22 cellular contexts compared by ENCODE assay signal in the genomic region with DNA sequence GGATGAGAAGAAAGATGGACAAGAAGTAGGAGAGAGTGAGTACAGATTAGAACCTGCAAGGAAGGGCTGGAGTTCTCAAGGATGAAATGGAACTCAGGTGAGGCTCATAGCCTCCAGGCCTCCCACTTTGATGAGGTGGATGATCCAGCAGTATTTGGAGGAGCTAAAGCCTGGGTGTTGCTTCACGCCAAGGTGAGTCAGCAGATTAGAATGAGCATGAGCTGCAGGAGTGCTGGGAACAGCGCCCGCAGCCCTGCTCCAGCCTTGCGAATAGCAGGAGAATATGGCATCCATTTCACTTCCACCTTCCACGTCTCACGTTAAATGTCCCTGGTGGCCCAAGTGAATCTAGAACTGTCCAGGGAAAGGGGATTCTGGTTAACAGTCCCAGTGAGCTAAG.
A peak's percentile ranks its signal among the peaks of the same experiment; 100 is the strongest.
DNase-seq lines count a peak whose midpoint lies in the region; ATAC-seq, FAIRE-seq and TF ChIP-seq lines count a peak whose summit lies in the region.
"Had no signal": no experiment of that assay in that cellular context is flagged by ENCODE, and none has a peak within 500 bp of the region (broad histone marks: within the 10 kb centered on the region; RNA-seq: fewer than 3 reads in every experiment).

No MANE protein-coding gene starts in this region.

- intact Hi-C loops in HCT116 (cut with micrococcal nuclease): no loop called here

- no peak overlapping the region for H2BK5ac ChIP-seq in mesenchymal stem cell (ENCODE audit: low read depth, low read length, poor library complexity, severe bottlenecking)

- H3K4ac ChIP-seq in mesenchymal stem cell (ENCODE audit: low read depth in 1 of 2, low read length in 2 of 2): no peak overlapping the region

- CTCF ChIA-PET in A549 (lab: Yijun Ruan, JAX) (no interaction called here), HCT116 (lab: Charles Lee) (no interaction called here)

- H3K79me1 ChIP-seq in mesenchymal stem cell (replicated peaks; ENCODE audit: low read length, poor library complexity, severe bottlenecking): no peaks in the 10 kb centered on the region

- H3K18ac ChIP-seq in mesenchymal stem cell (ENCODE audit: low read depth in 1 of 2, low read length in 2 of 2): no peak overlapping the region

- no TSS peak for BruUV-seq in HCT116 (replicated peaks; lab: Mats Ljungman, UMichigan)

- no peak overlapping the region for H2BK120ac ChIP-seq in mesenchymal stem cell (ENCODE audit: low read depth, low read length)

- H3K27me3 ChIP-seq in HCT116 (ENCODE audit: insufficient read depth, low read length): peaks cover 14% of the 10 kb centered on the region; the same call in 1 of the 2 replicates
- no peaks in the 10 kb centered on the region for H3K27me3 ChIP-seq in RWPE2 (ENCODE audit: insufficient read depth, poor library complexity, severe bottlenecking)
- H3K27me3 ChIP-seq in foreskin keratinocyte: no peaks in the 10 kb centered on the region
- H3K27me3 ChIP-seq in mesenchymal stem cell (ENCODE audit: control insufficient read depth in 1 of 2, insufficient read depth in 1 of 2, low read length in 2 of 2): no peaks in the 10 kb centered on the region
- H3K27me3 ChIP-seq: BLaER1 treated with 17β-estradiol and CSF1 and Interleukin-3, amounts not matched to agents 10 nM and 100 nM; right atrium auricular region; transverse colon had no signal

- H3K4me2 ChIP-seq in A549 (peak overlapping the region; percentile 37), HCT116 (ENCODE audit: low read length) (0 out of 2 replicates have a peak overlapping the region, but pooled peaks have one; percentile 14), mesenchymal stem cell (ENCODE audit: low read length, poor library complexity, severe bottlenecking) (no peak overlapping the region)
- H3K4me2 ChIP-seq: BLaER1 treated with 17β-estradiol and CSF1 and Interleukin-3, amounts not matched to agents 10 nM and 100 nM had no signal

- H3K36me3 ChIP-seq in HCT116 (ENCODE audit: control insufficient read depth in 1 of 2, insufficient read depth in 2 of 2, low read length in 2 of 2) (no peaks in the 10 kb centered on the region), RWPE2 (ENCODE audit: low read depth) (no peaks in the 10 kb centered on the region), mesenchymal stem cell (ENCODE audit: control insufficient read depth in 1 of 2, insufficient read depth in 2 of 2, low read depth in 1 of 2, low read length in 2 of 2) (no peaks in the 10 kb centered on the region)
- H3K36me3 ChIP-seq: BLaER1 treated with 17β-estradiol and CSF1 and Interleukin-3, amounts not matched to agents 10 nM and 100 nM; right atrium auricular region; transverse colon had no signal

- no peak overlapping the region for H4K8ac ChIP-seq in mesenchymal stem cell (ENCODE audit: low read length)

- H3K4me1 ChIP-seq in A549 (0 out of 3 replicates have a peak, but pooled peaks cover 7% of the 10 kb centered on the region), HCT116 (ENCODE audit: control insufficient read depth in 1 of 2, insufficient read depth in 2 of 2, low read length in 2 of 2) (peaks cover 0 to 7% of the 10 kb centered on the region in 2 experiments; a peak in 1 of 4 replicates), RWPE2 (ENCODE audit: insufficient read depth, poor library complexity, severe bottlenecking) (no peaks in the 10 kb centered on the region), foreskin keratinocyte (no peaks in the 10 kb centered on the region), mesenchymal stem cell (ENCODE audit: control insufficient read depth, insufficient read depth, low read depth, low read length) (no peaks in the 10 kb centered on the region)
- H3K4me1 ChIP-seq: BLaER1 treated with 17β-estradiol and CSF1 and Interleukin-3, amounts not matched to agents 10 nM and 100 nM; right atrium auricular region; transverse colon had no signal

- H2AFZ ChIP-seq in HCT116 (ENCODE audit: low read depth, low read length, poor library complexity, severe bottlenecking) (no peak overlapping the region), mesenchymal stem cell (ENCODE audit: low read depth, low read length) (no peak overlapping the region)

- TF ChIP-seq POLR2A in A549 (IDR thresholded peaks at IDR 0.05; ENCODE audit: low read length) (no peak), HCT116 (IDR thresholded peaks at IDR 0.05; ENCODE audit: borderline replicate concordance, extremely low read depth, insufficient read depth, insufficient read length) (no peak)

- no peak overlapping the region for H2BK15ac ChIP-seq in mesenchymal stem cell (ENCODE audit: low read depth, poor library complexity, severe bottlenecking)

- H4K91ac ChIP-seq in mesenchymal stem cell (ENCODE audit: low read length): no peak overlapping the region

- TF ChIP-seq RAD21 in A549 (conservative IDR thresholded peaks at IDR 0.05 in 1 of 2, IDR thresholded peaks at IDR 0.05 in 1 of 2): no peak
- TF ChIP-seq RAD21 in HCT116 (IDR thresholded peaks at IDR 0.05; ENCODE audit: low read depth): no peak

- FAIRE-seq in A549 (lab: Jason Lieb, UNC): no peak

- H2AK5ac ChIP-seq in mesenchymal stem cell (ENCODE audit: low read length, severe bottlenecking): no peak overlapping the region

- H3K9ac ChIP-seq in HCT116 (ENCODE audit: low read length) (no peak overlapping the region), mesenchymal stem cell (ENCODE audit: low read length) (no peak overlapping the region)
- H3K9ac ChIP-seq: BLaER1 treated with 17β-estradiol and CSF1 and Interleukin-3, amounts not matched to agents 10 nM and 100 nM had no signal

- H3K23ac ChIP-seq in mesenchymal stem cell (ENCODE audit: low read length in 2 of 2): no peak overlapping the region

- H3K4me3 ChIP-seq in A549 (no peak overlapping the region), HCT116 (replicated peaks in 1 of 2; ENCODE audit: low read depth in 1 of 2, low read length in 2 of 2) (no peak overlapping the region), RWPE2 (ENCODE audit: severe bottlenecking) (no peak overlapping the region), mesenchymal stem cell (ENCODE audit: insufficient read depth in 1 of 2, low read depth in 1 of 2, low read length in 2 of 2) (no peak overlapping the region)
- H3K4me3 ChIP-seq: BLaER1 treated with 17β-estradiol and CSF1 and Interleukin-3, amounts not matched to agents 10 nM and 100 nM; right atrium auricular region; transverse colon had no signal

- no peak overlapping the region for H3K14ac ChIP-seq in mesenchymal stem cell (ENCODE audit: low read length in 2 of 2)

- no peaks in the 10 kb centered on the region for H3K79me2 ChIP-seq in HCT116 (ENCODE audit: insufficient read depth, low read length)

- WGBS in A549 (ENCODE audit: missing lambda C conversion rate): 14% methylated on average over 6 of the region's 6 CpGs
- 96% methylated on average over 4 of the region's 6 CpGs for WGBS in mesenchymal stem cell

- ATAC-seq in A549 (peak; percentile 87 to 97), HCT116 (peak; percentile 53), RWPE2 (ENCODE audit: low read depth) (peak; percentile 77), foreskin keratinocyte (peak; percentile 69)
- ATAC-seq: activated CD8-positive, alpha-beta T cell treated with anti-CD3 and anti-CD28 coated beads for 36 hours; left colon; naive thymus-derived CD4-positive, alpha-beta T cell had no signal

- peak; percentile 11 to 44 for DNase-seq in A549 (ENCODE audit: low read depth in 1 of 2, low spot score in 1 of 2)
- DNase-seq in HCT116 (ENCODE audit: low read depth, low spot score): no peak
- peak; percentile 58 for DNase-seq in RWPE2 (ENCODE audit: low spot score)
- peak; percentile 65 to 81 for DNase-seq in foreskin keratinocyte
- DNase-seq in RPMI8226: no peak
- no peak for DNase-seq in NCI-H446 (lab: John Stamatoyannopoulos, UW)
- DNase-seq in mesenchymal stem cell: no peak
- DNase-seq in cerebellar cortex (ENCODE audit: low spot score): no peak
- DNase-seq: activated CD8-positive, alpha-beta T cell treated with anti-CD3 and anti-CD28 coated beads for 36 hours; activated effector memory CD4-positive, alpha-beta T cell treated with anti-CD3 and anti-CD28 coated beads, Interleukin-2, amount 50 U/mL, for 16 hours; activated T-cell treated with anti-CD3 and anti-CD28 coated beads for 4 hours; cortex of kidney; GDM1; left colon; naive thymus-derived CD4-positive, alpha-beta T cell; NCI-H1105; NCI-H2081; NCI-H510A; T1000; transverse colon had no signal

- RAD21 ChIA-PET in HCT116 (lab: Charles Lee; ENCODE audit: low non-redundant PET in 1 of 2, low total read pairs in 2 of 2, uncharacterized antibody in 2 of 2, unreplicated experiment in 2 of 2): no interaction called here

- no peak for TF ChIP-seq CTCF in A549 (IDR thresholded peaks at IDR 0.05)
- TF ChIP-seq CTCF in HCT116 (IDR thresholded peaks at IDR 0.05 in 2 of 3, conservative IDR thresholded peaks at IDR 0.05 in 1 of 3; ENCODE audit: borderline replicate concordance in 1 of 3, insufficient read depth in 1 of 3, low read depth in 2 of 3, low read length in 2 of 3): no peak
- TF ChIP-seq CTCF in RWPE2 (IDR thresholded peaks at IDR 0.05; ENCODE audit: poor library complexity, severe bottlenecking): no peak
- no peak for TF ChIP-seq CTCF in foreskin keratinocyte (conservative IDR thresholded peaks at IDR 0.05)

- TF ChIP-seq EP300 in A549 (IDR thresholded peaks at IDR 0.05): no peak

- no peaks in the 10 kb centered on the region for H3K9me3 ChIP-seq in A549
- no peaks in the 10 kb centered on the region for H3K9me3 ChIP-seq in HCT116 (ENCODE audit: control insufficient read depth in 1 of 2, insufficient read depth in 1 of 2, low read depth in 1 of 2, low read length in 2 of 2)
- no peaks in the 10 kb centered on the region for H3K9me3 ChIP-seq in RWPE2 (ENCODE audit: severe bottlenecking)
- no peaks in the 10 kb centered on the region for H3K9me3 ChIP-seq in mesenchymal stem cell (ENCODE audit: control insufficient read depth, low read length)
- H3K9me3 ChIP-seq: BLaER1 treated with 17β-estradiol and CSF1 and Interleukin-3, amounts not matched to agents 10 nM and 100 nM; right atrium auricular region; transverse colon had no signal

- no peak overlapping the region for H3K27ac ChIP-seq in A549
- H3K27ac ChIP-seq in HCT116 (ENCODE audit: low read depth, low read length): no peak overlapping the region
- no peak overlapping the region for H3K27ac ChIP-seq in RWPE2 (ENCODE audit: poor library complexity, severe bottlenecking)
- H3K27ac ChIP-seq in foreskin keratinocyte: no peak overlapping the region
- H3K27ac ChIP-seq in mesenchymal stem cell (ENCODE audit: low read length, poor library complexity, severe bottlenecking): no peak overlapping the region
- H3K27ac ChIP-seq: BLaER1 treated with 17β-estradiol and CSF1 and Interleukin-3, amounts not matched to agents 10 nM and 100 nM; right atrium auricular region; transverse colon had no signal

- no peaks in the 10 kb centered on the region for H4K20me1 ChIP-seq in HCT116 (ENCODE audit: insufficient read depth)
- H4K20me1 ChIP-seq: BLaER1 treated with 17β-estradiol and CSF1 and Interleukin-3, amounts not matched to agents 10 nM and 100 nM had no signal

- no peaks in the 10 kb centered on the region for H3K9me2 ChIP-seq in HCT116 (ENCODE audit: insufficient read depth)

- POLR2A ChIA-PET in A549 (lab: Yijun Ruan, JAX) (no interaction called here), HCT116 (lab: Charles Lee) (no interaction called here)

- H2BK12ac ChIP-seq in mesenchymal stem cell (ENCODE audit: low read length in 2 of 2): no peak overlapping the region

TF ChIP-seq in A549, 52 proteins besides CTCF, POLR2A, EP300 and RAD21 (continues in another document):
- peak in 1 of 2 experiments; percentile 72; a peak in 1 of 4 replicates for TF ChIP-seq CEBPB (IDR thresholded peaks at IDR 0.05)

TF ChIP-seq in HCT116, 20 proteins besides CTCF, POLR2A, EP300 and RAD21 (continues in another document):
- TF ChIP-seq CEBPB (IDR thresholded peaks at IDR 0.05; ENCODE audit: low read depth): no peak

Comparison
In these comparisons a context has a peak if more than half of its experiments do, and no peak if none do; other contexts are left out.
1. DNase-seq: peak in A549 (2 of 2), RWPE2 (single experiment) and foreskin keratinocyte (2 of 2); none in HCT116 (single experiment), RPMI8226 (single experiment), NCI-H446 (0 of 2), mesenchymal stem cell (single experiment) and cerebellar cortex (single experiment).
2. Peak in every context shown above with its lines, with median percentiles within 50 percentile points of each other: ATAC-seq.